ENCODE assay signal across 8 cellular contexts in the genomic region with DNA sequence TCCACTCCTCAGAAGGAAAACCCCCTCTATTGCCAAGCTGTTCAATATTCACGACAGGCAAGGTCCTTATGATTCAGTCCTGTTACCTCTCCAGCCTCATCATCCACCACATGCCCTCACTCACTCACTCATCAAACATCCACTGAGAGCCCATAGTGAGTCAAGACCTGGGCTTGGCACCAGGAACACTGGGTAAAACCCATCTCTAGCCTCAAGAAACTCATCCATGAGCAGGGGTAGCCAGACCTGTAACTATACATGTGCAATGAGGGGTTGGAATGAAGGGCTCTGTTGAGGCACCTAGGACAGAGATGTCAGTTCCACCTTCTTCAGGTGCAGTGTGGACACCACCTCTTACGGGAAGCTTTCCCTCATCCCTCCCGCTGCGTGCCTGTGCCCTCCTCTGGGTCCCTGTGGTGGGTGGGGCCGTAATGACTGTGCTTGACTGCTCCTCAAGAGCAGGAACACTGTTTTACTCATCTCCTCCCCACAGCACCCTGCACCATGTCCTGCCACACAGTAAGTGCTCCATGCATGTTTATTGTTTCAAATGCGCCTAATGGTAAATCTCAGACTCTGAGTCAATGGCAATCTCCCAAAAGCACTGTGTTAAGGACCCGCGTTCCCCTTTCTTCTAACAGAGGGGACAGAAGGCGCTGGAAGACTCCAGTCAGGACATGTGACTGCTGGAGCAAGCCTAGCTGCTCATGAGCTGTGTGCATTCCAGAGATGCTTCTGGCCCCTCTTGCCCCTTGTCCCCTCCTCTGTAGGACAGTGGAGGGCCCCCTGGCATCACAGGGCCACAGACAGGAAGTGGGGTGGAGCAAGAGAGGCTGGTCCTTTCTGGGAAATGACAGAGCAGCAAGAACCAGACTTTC.
A peak's percentile ranks its signal among the peaks of the same experiment; 100 is the strongest.
DNase-seq lines count a peak whose midpoint lies in the region; TF ChIP-seq lines count a peak whose summit lies in the region.

No MANE protein-coding gene starts in this region.

- no peak overlapping the region for H3K4me3 Mint-ChIP-seq in progenitor cell of endocrine pancreas (ENCODE audit: low read depth)

- H3K27me3 ChIP-seq in duodenal mucosa (ENCODE audit: control insufficient read depth in 1 of 2, insufficient read depth in 2 of 2, low read length in 2 of 2) = no peaks in the 10 kb centered on the region
- peaks cover 4% of the 10 kb centered on the region; the same call in 1 of the 2 replicates for H3K27me3 ChIP-seq in Karpas-422 (ENCODE audit: low read length)

- no peak for TF ChIP-seq CTCF in progenitor cell of endocrine pancreas (IDR thresholded peaks at IDR 0.05; ENCODE audit: unreplicated experiment)

- H3K27ac ChIP-seq in duodenal mucosa (ENCODE audit: low read depth, low read length) (peak overlapping the region; percentile 58), Karpas-422 (ENCODE audit: low read length) (no peak overlapping the region)

- no peak overlapping the region for H2AFZ ChIP-seq in Karpas-422 (ENCODE audit: low read length)

- H3K36me3 ChIP-seq in duodenal mucosa (ENCODE audit: control insufficient read depth in 1 of 2, insufficient read depth in 2 of 2, low read length in 2 of 2) (peaks cover 3 to 5% of the 10 kb centered on the region in 2 donors), Karpas-422 (ENCODE audit: insufficient read depth, low read length) (no peaks in the 10 kb centered on the region)

- no peaks in the 10 kb centered on the region for H3K79me2 ChIP-seq in Karpas-422 (ENCODE audit: low read length)

- H3K36me3 Mint-ChIP-seq in progenitor cell of endocrine pancreas (ENCODE audit: insufficient read depth) = peaks cover 28% of the 10 kb centered on the region

- H3K9me3 ChIP-seq in duodenal mucosa (ENCODE audit: control insufficient read depth in 1 of 2, low read length in 2 of 2) (peaks cover 0 to 13% of the 10 kb centered on the region in 2 donors), Karpas-422 (ENCODE audit: low read length) (no peaks in the 10 kb centered on the region)

- H3K9me3 Mint-ChIP-seq in progenitor cell of endocrine pancreas (ENCODE audit: low read depth) = peaks cover 10% of the 10 kb centered on the region

- H3K4me2 ChIP-seq in Karpas-422 (ENCODE audit: low read depth, low read length, poor library complexity, severe bottlenecking) = no peak overlapping the region

- H3K4me1 ChIP-seq in duodenal mucosa (ENCODE audit: control insufficient read depth in 1 of 2, insufficient read depth in 2 of 2, low read length in 2 of 2) (peaks cover 31 to 36% of the 10 kb centered on the region in 2 donors), Karpas-422 (ENCODE audit: low read length) (no peaks in the 10 kb centered on the region)

- H3K9me2 ChIP-seq in Karpas-422 (replicated peaks; ENCODE audit: insufficient read depth, low read length) = 0 out of 2 replicates have a peak, but pooled peaks cover 2% of the 10 kb centered on the region

- H3K9ac ChIP-seq in duodenal mucosa (ENCODE audit: low read depth in 1 of 2, low read length in 2 of 2) = no peak overlapping the region
- H3K9ac ChIP-seq in Karpas-422 (ENCODE audit: low read length) = no peak overlapping the region

- DNase-seq in stimulated activated CD4-positive, alpha-beta T cell treated with anti-CD3 and anti-CD28 coated beads, Interleukin-15, amount 100 ng/mL, for 24 hours = peak; percentile 66
- no peak for DNase-seq in stimulated activated CD4-positive, alpha-beta T cell treated with anti-CD3 and anti-CD28 coated beads, Interleukin-4, amount 100 ng/mL, for 1 hour
- DNase-seq in RPMI7951 (ENCODE audit: low read depth) (peak; percentile 87), progenitor cell of endocrine pancreas (ENCODE audit: low spot score, unreplicated experiment) (no peak), cerebellum (ENCODE audit: low spot score) (no peak), NCI-H2171 treated with DMSO at 0.1 percent for 48 hours (lab: John Stamatoyannopoulos, UW) (no peak), Karpas-422 (no peak)

- no peaks in the 10 kb centered on the region for H4K20me1 ChIP-seq in Karpas-422 (ENCODE audit: insufficient read depth, low read depth, low read length)

- no peak overlapping the region for H3K4me3 ChIP-seq in duodenal mucosa (ENCODE audit: low read depth in 1 of 2, low read length in 2 of 2)
- H3K4me3 ChIP-seq in Karpas-422 (ENCODE audit: low read length) = no peak overlapping the region

- no peaks in the 10 kb centered on the region for H3K27me3 Mint-ChIP-seq in progenitor cell of endocrine pancreas

- peaks cover 67% of the 10 kb centered on the region for H3K4me1 Mint-ChIP-seq in progenitor cell of endocrine pancreas (ENCODE audit: low read depth)

- peak overlapping the region; percentile 98 for H3K27ac Mint-ChIP-seq in progenitor cell of endocrine pancreas

Comparison
In these comparisons a context has a peak if more than half of its experiments do, and no peak if none do; other contexts are left out.
1. DNase-seq: peak in stimulated activated CD4-positive, alpha-beta T cell treated with anti-CD3 and anti-CD28 coated beads, Interleukin-15, amount 100 ng/mL, for 24 hours (single experiment) and RPMI7951 (single experiment); none in stimulated activated CD4-positive, alpha-beta T cell treated with anti-CD3 and anti-CD28 coated beads, Interleukin-4, amount 100 ng/mL, for 1 hour (single experiment), progenitor cell of endocrine pancreas (single experiment), cerebellum (single experiment), NCI-H2171 treated with DMSO at 0.1 percent for 48 hours (single experiment) and Karpas-422 (single experiment).